ENCODE assay signal across 6 cellular contexts in genomic region chr16:55790240-55790639, GRCh38. TPM values are rescaled to one million over a fixed set of nuclear protein-coding genes. Genes with fewer than 3 reads are reported as not detected.
"Had no signal": no experiment of that assay in that cellular context is flagged by ENCODE, and none has a peak within 500 bp of the region (broad histone marks: within the 10 kb centered on the region; RNA-seq: fewer than 3 reads in every experiment).

No MANE protein-coding gene starts in this region.

RNA-seq across cellular contexts. Expression of gene CES1, which starts 42.7 kb away (rescaled TPM):
- total RNA-seq: activated B cell treated with CpG ODN at 0.5 μM for 24 hours; activated CD4-positive, alpha-beta T cell treated with anti-CD3 and anti-CD28 coated beads, Interleukin-2, amount 10 ng/mL, durations not matched to agents 24 days and 14 days; activated CD8-positive, alpha-beta T cell treated with anti-CD3 and anti-CD28 coated beads for 36 hours; activated naive CD8-positive, alpha-beta T cell treated with anti-CD3 and anti-CD28 coated beads, Interleukin-2, amount 10 ng/mL, durations not matched to agents 7 days and 5 days; activated T-helper 2 cell treated with anti-CD3 and anti-CD28 coated beads, Interferon-gamma antibody, Interleukin-2, Interleukin-4, amounts not matched to agents 10 μg/mL and 5 μg/mL and 100 μg/mL, durations not matched to agents 14 hours and 24 hours and 36 hours; astrocyte had no signal
